In genomic region chr12:62930546-62931425, GRCh38 we compare ENCODE assay signal across 23 cellular contexts. TPM values are rescaled to one million over a fixed set of nuclear protein-coding genes. Genes with fewer than 3 reads are reported as not detected.
DNase-seq lines count a peak whose midpoint lies in the region; ATAC-seq, FAIRE-seq and TF ChIP-seq lines count a peak whose summit lies in the region.
"Had no signal": no experiment of that assay in that cellular context is flagged by ENCODE, and none has a peak within 500 bp of the region (broad histone marks: within the 10 kb centered on the region; RNA-seq: fewer than 3 reads in every experiment).

No MANE protein-coding gene starts in this region.

- CTCF ChIA-PET in HepG2 (lab: Yijun Ruan, JAX; ENCODE audit: low intra/inter-chr PET ratio, low total read pairs), result no interaction called here

- H3K4me3 Mint-ChIP-seq in T-helper 2 cell treated with Interferon-gamma antibody and Interleukin-4, amounts not matched to agents 5 μg/mL and 100 μg/mL, for 36 hours, result no peak overlapping the region
- H3K4me3 Mint-ChIP-seq: activated CD4-positive, alpha-beta memory T cell treated with anti-CD3 and anti-CD28 coated beads, Interleukin-2, amount 10 ng/mL, durations not matched to agents 7 days and 5 days; activated T-helper 1 cell treated with anti-CD3 and anti-CD28 coated beads, Interleukin-12 subunit alpha, Interleukin-12 subunit beta, Interleukin-2, Interleukin-4 antibody, amounts not matched to agents 30 ng/mL and 10 ng/mL and 1 ng/mL, durations not matched to agents 14 hours and 24 hours and 36 hours; CD8-positive, alpha-beta T cell had no signal

- TF ChIP-seq POLR2A in HepG2 (IDR thresholded peaks at IDR 0.05; ENCODE audit: insufficient read depth in 1 of 2, low read depth in 2 of 2, low read length in 2 of 2) (no peak), right lobe of liver (IDR thresholded peaks at IDR 0.05) (no peak)

- POLR2A ChIA-PET in HepG2 (lab: Yijun Ruan, JAX), result interaction anchor here (0.5 to 0.9 kb wide), 3 partner anchors 31 to 34 kb away, joined by 3 to 4 read pairs (median 3); no protein-coding TSS in a partner anchor

- no TSS peak for BruUV-seq in HepG2 (replicated peaks; lab: Mats Ljungman, UMichigan)

- H3K27me3 Mint-ChIP-seq in T-helper 2 cell treated with Interferon-gamma antibody and Interleukin-4, amounts not matched to agents 5 μg/mL and 100 μg/mL, for 36 hours (ENCODE audit: low read depth), result peaks cover 59% of the 10 kb centered on the region

- TF ChIP-seq EP300 in HepG2 (IDR thresholded peaks at IDR 0.05; ENCODE audit: low read depth in 2 of 2, low read length in 2 of 2), result no peak
- no peak for TF ChIP-seq EP300 in HepG2 (CRISPR knock-in tag; IDR thresholded peaks at IDR 0.05; ENCODE audit: borderline replicate concordance)

- no peak for TF ChIP-seq RAD21 in HepG2 (CRISPR knock-in tag; IDR thresholded peaks at IDR 0.05)

- no peak overlapping the region for H2AFZ ChIP-seq in HepG2 (ENCODE audit: low read length)

- 61% methylated on average over 5 of the region's 5 CpGs for WGBS in HepG2 (ENCODE audit: low lambda C conversion rate)
- WGBS in right lobe of liver (ENCODE audit: insufficient coverage, low coverage, low lambda C conversion rate, missing lambda C conversion rate), result 74% methylated on average over 5 of the region's 5 CpGs

- H4K20me1 ChIP-seq in HepG2 (ENCODE audit: insufficient read depth, low read length), result peaks cover 15% of the 10 kb centered on the region

- DNase-seq in HepG2 (ENCODE audit: low spot score) (no peak), right lobe of liver (no peak), SJCRH30 (peak; percentile 50 to 60), iris pigment epithelial cell (ENCODE audit: low read depth) (peak; percentile 14), UCSD-AML1 (lab: John Stamatoyannopoulos, UW; ENCODE audit: unreplicated experiment) (no peak), dedifferentiated amniotic fluid mesenchymal stem cell (ENCODE audit: extremely low spot score) (no peak)
- DNase-seq in T-helper 2 cell treated with Interferon-gamma antibody and Interleukin-4, amounts not matched to agents 5 μg/mL and 100 μg/mL, for 36 hours (ENCODE audit: low spot score), result no peak
- DNase-seq: 8988T; activated CD4-positive, alpha-beta memory T cell treated with anti-CD3 and anti-CD28 coated beads, Interleukin-2, amount 10 ng/mL, durations not matched to agents 7 days and 5 days; CD8-positive, alpha-beta T cell; central memory CD4-positive, alpha-beta T cell; Karpas-422; mesenchymal stem cell; NCI-H1436; nucleus accumbens; stimulated activated CD4-positive, alpha-beta T cell treated with anti-CD3 and anti-CD28 coated beads, Interleukin-4, amount 100 ng/mL, for 24 hours; thyroid gland had no signal

- peak overlapping the region; percentile 69 for H3K4me2 ChIP-seq in HepG2 (ENCODE audit: low read depth, low read length)

- peaks cover 69% of the 10 kb centered on the region for H3K4me1 ChIP-seq in HepG2 (ENCODE audit: insufficient read depth, low read length)
- H3K4me1 ChIP-seq in right lobe of liver, result peaks cover 0 to 6% (median 0%) of the 10 kb centered on the region in 4 donors
- H3K4me1 ChIP-seq in SJCRH30, result peaks cover 12% of the 10 kb centered on the region

- intact Hi-C loops in HepG2 (cut with micrococcal nuclease; ENCODE audit: unreplicated experiment) (loop anchor here (5.0 kb wide), 1 partner anchor 88 kb away; no protein-coding TSS in a partner anchor), right lobe of liver (cut with DNase I) (no loop called here)

- H3K9me3 Mint-ChIP-seq in T-helper 2 cell treated with Interferon-gamma antibody and Interleukin-4, amounts not matched to agents 5 μg/mL and 100 μg/mL, for 36 hours, result no peaks in the 10 kb centered on the region
- H3K9me3 Mint-ChIP-seq: activated CD4-positive, alpha-beta memory T cell treated with anti-CD3 and anti-CD28 coated beads, Interleukin-2, amount 10 ng/mL, durations not matched to agents 7 days and 5 days; activated T-helper 1 cell treated with anti-CD3 and anti-CD28 coated beads, Interleukin-12 subunit alpha, Interleukin-12 subunit beta, Interleukin-2, Interleukin-4 antibody, amounts not matched to agents 30 ng/mL and 10 ng/mL and 1 ng/mL, durations not matched to agents 14 hours and 24 hours and 36 hours; CD8-positive, alpha-beta T cell had no signal

- H3K27ac ChIP-seq in HepG2 (ENCODE audit: extremely low read length, insufficient read depth, low read length) (peak overlapping the region; percentile 30), right lobe of liver (no peak overlapping the region), SJCRH30 (no peak overlapping the region)
- H3K27ac ChIP-seq: SK-N-MC, thyroid gland had no signal

- H3K9me3 ChIP-seq in HepG2 (ENCODE audit: low read length), result no peaks in the 10 kb centered on the region
- H3K9me3 ChIP-seq in right lobe of liver, result no peaks in the 10 kb centered on the region
- H3K9me3 ChIP-seq in SJCRH30 (replicated peaks), result no peaks in the 10 kb centered on the region
- H3K9me3 ChIP-seq: thyroid gland had no signal

- peaks cover 87% of the 10 kb centered on the region for H3K79me2 ChIP-seq in HepG2 (ENCODE audit: insufficient read depth, low read length)

- H3K36me3 Mint-ChIP-seq in T-helper 2 cell treated with Interferon-gamma antibody and Interleukin-4, amounts not matched to agents 5 μg/mL and 100 μg/mL, for 36 hours (ENCODE audit: low read depth), result no peaks in the 10 kb centered on the region
- H3K36me3 Mint-ChIP-seq: CD8-positive, alpha-beta T cell had no signal

- ATAC-seq in HepG2 (no peak), right lobe of liver (no peak), GM18858 (IDR thresholded peaks at IDR 0.05; ENCODE audit: unreplicated experiment) (no peak)
- ATAC-seq: CD8-positive, alpha-beta T cell; sciatic nerve had no signal

- H3K9ac ChIP-seq in HepG2 (ENCODE audit: insufficient read depth, low read depth, low read length), result peak overlapping the region; percentile 20; the same call in 1 of the 2 replicates

- TF ChIP-seq CTCF in HepG2 (CRISPR knock-in tag; IDR thresholded peaks at IDR 0.05), result no peak
- TF ChIP-seq CTCF in right lobe of liver (IDR thresholded peaks at IDR 0.05), result no peak

- no peak for FAIRE-seq in HepG2 (lab: Jason Lieb, UNC)
- FAIRE-seq: frontal cortex, GM18507 had no signal

- H3K27me3 ChIP-seq in HepG2 (ENCODE audit: control insufficient read depth in 1 of 2, insufficient read depth in 2 of 2, low read length in 2 of 2), result no peaks in the 10 kb centered on the region; a peak in 1 of 5 replicates
- H3K27me3 ChIP-seq in right lobe of liver, result no peaks in the 10 kb centered on the region
- no peaks in the 10 kb centered on the region; the same call in 1 of the 2 replicates for H3K27me3 ChIP-seq in SJCRH30
- H3K27me3 ChIP-seq: thyroid gland had no signal

- peaks cover 0 to 5% of the 10 kb centered on the region in 2 experiments; a peak in 2 of 5 replicates for H3K36me3 ChIP-seq in HepG2 (replicated peaks in 1 of 2; ENCODE audit: control insufficient read depth in 1 of 2, insufficient read depth in 2 of 2, low read length in 2 of 2)
- no peaks in the 10 kb centered on the region for H3K36me3 ChIP-seq in right lobe of liver
- H3K36me3 ChIP-seq in SJCRH30, result no peaks in the 10 kb centered on the region
- H3K36me3 ChIP-seq: thyroid gland had no signal

- H3K4me3 ChIP-seq in HepG2 (replicated peaks in 1 of 3; ENCODE audit: insufficient read depth in 1 of 3, low read depth in 2 of 3, low read length in 3 of 3) (peak overlapping the region in 2 of 3 experiments; percentile 23 to 32; a peak in 4 of 6 replicates), right lobe of liver (no peak overlapping the region), SJCRH30 (no peak overlapping the region)
- H3K4me3 ChIP-seq: SK-N-MC, thyroid gland had no signal

- H3K4me1 Mint-ChIP-seq in T-helper 2 cell treated with Interferon-gamma antibody and Interleukin-4, amounts not matched to agents 5 μg/mL and 100 μg/mL, for 36 hours (ENCODE audit: low read depth), result peaks cover 7% of the 10 kb centered on the region

- in situ Hi-C loops in HepG2 (cut with HindIII; ENCODE audit: extremely low pct_ligation_motif_present, low pct_unique_long_range_greater_than_20kb), result no loop called here

- no peak overlapping the region for H3K27ac Mint-ChIP-seq in T-helper 2 cell treated with Interferon-gamma antibody and Interleukin-4, amounts not matched to agents 5 μg/mL and 100 μg/mL, for 36 hours
- H3K27ac Mint-ChIP-seq: activated CD4-positive, alpha-beta memory T cell treated with anti-CD3 and anti-CD28 coated beads, Interleukin-2, amount 10 ng/mL, durations not matched to agents 7 days and 5 days; activated T-helper 1 cell treated with anti-CD3 and anti-CD28 coated beads, Interleukin-12 subunit alpha, Interleukin-12 subunit beta, Interleukin-2, Interleukin-4 antibody, amounts not matched to agents 30 ng/mL and 10 ng/mL and 1 ng/mL, durations not matched to agents 14 hours and 24 hours and 36 hours; CD8-positive, alpha-beta T cell had no signal

TF ChIP-seq in HepG2, 621 proteins besides CTCF, POLR2A, EP300 and RAD21 (continues in another document):
- TF ChIP-seq ZNF468 (CRISPR knock-in tag; IDR thresholded peaks at IDR 0.05), result no peak
- TF ChIP-seq MAFG (CRISPR knock-in tag; IDR thresholded peaks at IDR 0.05), result no peak
- TF ChIP-seq ZKSCAN1 (IDR thresholded peaks at IDR 0.05; ENCODE audit: low read length), result no peak

RNA-seq across cellular contexts. Expression of gene PPM1H, which starts 4.2 kb away (rescaled TPM):
- total RNA-seq in HepG2 (2016; rRNA removed; fragmentation: Illumina TruSeq; extraction: Trizol) (38.1 and 42.0 TPM in 2 replicates), right lobe of liver (1 to 10 TPM; 3.8 to 9.2 (median 6.5) TPM)
- total RNA-seq in HepG2 (2016; cell fraction: cytosol; rRNA removed; fragmentation: Illumina TruSeq; extraction: Trizol; ENCODE audit: low read depth), result 3.3 and 5.2 TPM in 2 replicates
- total RNA-seq in HepG2 (2016; cell fraction: insoluble cytoplasmic fraction; rRNA removed; fragmentation: Illumina TruSeq; extraction: Trizol), result 35.2 and 37.3 TPM in 2 replicates
- total RNA-seq in HepG2 (2016; cell fraction: membrane; rRNA removed; fragmentation: Illumina TruSeq; extraction: Trizol), result 19.9 and 22.6 TPM in 2 replicates
- total RNA-seq in HepG2 (2016; cell fraction: nucleus; rRNA removed; fragmentation: Illumina TruSeq; extraction: Trizol), result 29.6 and 34.5 TPM in 2 replicates
- 16.9 and 29.1 TPM in 2 replicates for polyA plus RNA-seq in HepG2 (2011; rRNA removed)
- 19.3 and 19.9 TPM in 2 replicates for polyA plus RNA-seq in HepG2 (2011; cell fraction: cytosol; rRNA removed)
- polyA plus RNA-seq in HepG2 (2011; cell fraction: nucleus; rRNA removed), result 19.8 and 26.0 TPM in 2 replicates
- 9.9 and 26.1 TPM in 2 replicates for polyA plus RNA-seq in HepG2 (2012)
- polyA plus RNA-seq in HepG2 (2016; cell fraction: cytosol; fragmentation: Illumina TruSeq; extraction: Trizol; ENCODE audit: low read depth), result 1.6 and 1.8 TPM in 2 replicates
- polyA plus RNA-seq in HepG2 (2016; cell fraction: insoluble cytoplasmic fraction; fragmentation: Illumina TruSeq; extraction: Trizol; ENCODE audit: low read depth), result 32.1 and 32.9 TPM in 2 replicates
- polyA plus RNA-seq in HepG2 (2016; cell fraction: membrane; fragmentation: Illumina TruSeq; extraction: Trizol; ENCODE audit: low read depth), result 8.9 and 10.6 TPM in 2 replicates
- 24.8 and 26.5 TPM in 2 replicates for polyA plus RNA-seq in HepG2 (2016; cell fraction: nucleus; fragmentation: Illumina TruSeq; extraction: Trizol; ENCODE audit: insufficient read depth, low read depth)
- 8.3 and 68.0 TPM in 2 replicates for polyA minus RNA-seq in HepG2 (2011; rRNA and poly(A)+ RNA removed; ENCODE audit: low replicate concordance)
- 32.6 and 42.5 TPM in 2 replicates for polyA minus RNA-seq in HepG2 (2011; cell fraction: cytosol; rRNA and poly(A)+ RNA removed)
- 39.3 and 42.1 TPM in 2 replicates for polyA minus RNA-seq in HepG2 (2011; cell fraction: nucleus; rRNA and poly(A)+ RNA removed)
- 4.1 and 4.3 TPM in 2 replicates for total RNA-seq in SJCRH30 (2014; rRNA removed; shearing (Covaris generic))
- total RNA-seq: activated CD4-positive, alpha-beta memory T cell treated with anti-CD3 and anti-CD28 coated beads, Interleukin-2, amount 10 ng/mL, durations not matched to agents 7 days and 5 days; activated T-helper 1 cell treated with anti-CD3 and anti-CD28 coated beads, Interleukin-12 subunit alpha, Interleukin-12 subunit beta, Interleukin-2, Interleukin-4 antibody, amounts not matched to agents 30 ng/mL and 10 ng/mL and 1 ng/mL, durations not matched to agents 14 hours and 24 hours and 36 hours; CD8-positive, alpha-beta T cell had no signal

Comparison
In these comparisons a context has a peak if more than half of its experiments do, and no peak if none do; other contexts are left out.
1. H3K4me3 ChIP-seq: peak in HepG2 (2 of 3); none in right lobe of liver (0 of 3) and SJCRH30 (single experiment).
2. DNase-seq: peak in SJCRH30 (2 of 2) and iris pigment epithelial cell (single experiment); none in HepG2 (single experiment), right lobe of liver (0 of 3), UCSD-AML1 (single experiment), T-helper 2 cell treated with Interferon-gamma antibody and Interleukin-4, amounts not matched to agents 5 μg/mL and 100 μg/mL, for 36 hours (single experiment) and dedifferentiated amniotic fluid mesenchymal stem cell (single experiment).